Comparison of ENCODE assay signal across 12 cellular contexts in genomic region chr6:149273318-149273717, GRCh38. TPM values are rescaled to one million over a fixed set of nuclear protein-coding genes. Genes with fewer than 3 reads are reported as not detected.
DNase-seq lines count a peak whose midpoint lies in the region; ATAC-seq and FAIRE-seq lines count a peak whose summit lies in the region.
"Had no signal": no experiment of that assay in that cellular context is flagged by ENCODE, and none has a peak within 500 bp of the region (broad histone marks: within the 10 kb centered on the region; RNA-seq: fewer than 3 reads in every experiment).

No MANE protein-coding gene starts in this region.

- intact Hi-C loops in cardiac septum (cut with DNase I), result no loop called here

- DNase-seq in stimulated activated CD4-positive, alpha-beta T cell treated with anti-CD3 and anti-CD28 coated beads, Interleukin-15, amount 100 ng/mL, for 24 hours, result peak; percentile 14
- DNase-seq in stimulated activated CD4-positive, alpha-beta T cell treated with anti-CD3 and anti-CD28 coated beads, Interleukin-4, amount 100 ng/mL, for 24 hours, result no peak
- peak; percentile 54 for DNase-seq in NOMO-1 treated with dmso at 0.1 percent for 144 hours (lab: John Stamatoyannopoulos, UW; ENCODE audit: unreplicated experiment)
- DNase-seq in cardiac septum (ENCODE audit: low spot score), result peak; percentile 80
- DNase-seq in cortex of kidney (lab: John Stamatoyannopoulos, UW), result no peak
- DNase-seq in OCI-M1 (lab: John Stamatoyannopoulos, UW), result no peak
- DNase-seq in RCC 7860 (ENCODE audit: low spot score), result no peak
- DNase-seq: BE2C; NCI-H510A; stimulated activated CD4-positive, alpha-beta T cell treated with anti-CD3 and anti-CD28 coated beads, Interleukin-2, amount 100 ng/mL, for 48 hours had no signal

- no peak for FAIRE-seq in RCC 7860 (lab: Jason Lieb, UNC)
- FAIRE-seq: keratinocyte had no signal

- no peak for ATAC-seq in HG03025 (IDR thresholded peaks at IDR 0.05; ENCODE audit: low FRiP score, unreplicated experiment)

RNA-seq across cellular contexts. Expression of gene TAB2, which starts 44.2 kb away (rescaled TPM):
- 49.2 TPM for total RNA-seq in cardiac septum

Comparison
In these comparisons a context has a peak if more than half of its experiments do, and no peak if none do; other contexts are left out.
1. DNase-seq: peak in stimulated activated CD4-positive, alpha-beta T cell treated with anti-CD3 and anti-CD28 coated beads, Interleukin-15, amount 100 ng/mL, for 24 hours (single experiment), NOMO-1 treated with dmso at 0.1 percent for 144 hours (single experiment) and cardiac septum (single experiment); none in stimulated activated CD4-positive, alpha-beta T cell treated with anti-CD3 and anti-CD28 coated beads, Interleukin-4, amount 100 ng/mL, for 24 hours (single experiment), cortex of kidney (single experiment), OCI-M1 (single experiment) and RCC 7860 (single experiment).